Comparison of ENCODE assay signal across 10 cellular contexts in the genomic region with DNA sequence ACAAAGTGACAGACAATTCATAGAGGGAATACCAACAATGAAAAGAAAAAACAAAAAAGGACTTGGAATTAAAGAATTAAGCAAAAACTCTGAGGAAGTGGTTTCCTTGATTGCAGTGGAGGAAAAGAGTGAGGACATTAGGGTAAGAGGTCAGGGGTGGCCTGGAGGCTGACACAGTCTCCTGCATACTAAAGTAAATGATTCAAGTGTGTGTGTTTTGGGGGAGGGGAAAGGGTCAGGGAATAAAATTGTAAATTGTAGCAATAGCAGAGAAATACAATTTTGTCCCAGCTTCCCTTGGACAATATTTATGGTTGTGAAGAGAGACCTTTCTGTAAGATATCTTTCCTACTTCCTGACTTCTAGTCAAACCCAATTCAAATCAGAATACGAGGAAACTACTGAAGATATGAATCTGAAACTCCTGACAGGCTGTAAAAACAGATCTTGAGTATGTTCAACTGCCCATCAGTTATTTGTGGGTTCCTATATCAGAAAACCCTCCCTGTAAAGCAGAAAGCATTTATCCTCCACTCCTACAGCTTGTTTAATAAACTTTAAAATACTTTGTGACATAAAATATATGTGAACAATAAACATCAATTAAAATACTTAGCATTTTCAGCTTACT.
DNase-seq lines count a peak whose midpoint lies in the region; ATAC-seq and TF ChIP-seq lines count a peak whose summit lies in the region.
"Had no signal": no experiment of that assay in that cellular context is flagged by ENCODE, and none has a peak within 500 bp of the region (broad histone marks: within the 10 kb centered on the region; RNA-seq: fewer than 3 reads in every experiment).

No MANE protein-coding gene starts in this region.

- no peak overlapping the region for H4K8ac ChIP-seq in trophoblast cell (ENCODE audit: low read depth, low read length)

- no peak overlapping the region for H3K14ac ChIP-seq in trophoblast cell (ENCODE audit: low read length)

- no peaks in the 10 kb centered on the region for H3K79me1 ChIP-seq in trophoblast cell (ENCODE audit: low read length)

- no CpG with 5 or more reads among the region's 1 CpG for WGBS in trophoblast cell (ENCODE audit: extremely low coverage, insufficient coverage, insufficient read length)

- no peak overlapping the region for H3K4me2 ChIP-seq in trophoblast cell (ENCODE audit: low read length)

- H2AK5ac ChIP-seq in trophoblast cell (ENCODE audit: low read length): no peak overlapping the region

- H3K4me3 ChIP-seq in cardiac fibroblast (replicated peaks in 1 of 2; ENCODE audit: low read depth in 2 of 2, low read length in 2 of 2): no peak overlapping the region
- H3K4me3 ChIP-seq in trophoblast cell (ENCODE audit: low read depth, low read length): no peak overlapping the region
- H3K4me3 ChIP-seq: testis had no signal

- H3K9me3 ChIP-seq in trophoblast cell (ENCODE audit: insufficient read depth, low read depth, low read length): no peaks in the 10 kb centered on the region
- H3K9me3 ChIP-seq: testis had no signal

- no peaks in the 10 kb centered on the region for H3K79me2 ChIP-seq in trophoblast cell (ENCODE audit: control insufficient read depth, insufficient read depth, low read length, poor library complexity)

- peak; percentile 78 for ATAC-seq in GM19351 (IDR thresholded peaks at IDR 0.05; ENCODE audit: unreplicated experiment)
- peak; percentile 64 for ATAC-seq in HG03108 (IDR thresholded peaks at IDR 0.05; ENCODE audit: unreplicated experiment)
- ATAC-seq in HG03280 (IDR thresholded peaks at IDR 0.05; ENCODE audit: unreplicated experiment): no peak
- ATAC-seq: naive thymus-derived CD8-positive, alpha-beta T cell had no signal

- peaks cover 0 to 2% of the 10 kb centered on the region in 2 experiments for H3K4me1 ChIP-seq in trophoblast cell (ENCODE audit: control insufficient read depth in 1 of 2, insufficient read depth in 2 of 2, low read length in 2 of 2)
- H3K4me1 ChIP-seq: testis had no signal

- no peak overlapping the region for H2AFZ ChIP-seq in trophoblast cell (ENCODE audit: insufficient read depth, low read length, poor library complexity)

- H3K18ac ChIP-seq in trophoblast cell (ENCODE audit: low read length): no peak overlapping the region

- no peak overlapping the region for H3K4ac ChIP-seq in trophoblast cell (ENCODE audit: low read depth, low read length)

- no peak overlapping the region for H3K23ac ChIP-seq in trophoblast cell (ENCODE audit: low read length)

- no peak overlapping the region for H3K9ac ChIP-seq in trophoblast cell (ENCODE audit: low read length)

- H2BK120ac ChIP-seq in trophoblast cell (ENCODE audit: insufficient read depth, low read length, poor library complexity): no peak overlapping the region

- H3K27me3 ChIP-seq in trophoblast cell (ENCODE audit: insufficient read depth, low read length): no peaks in the 10 kb centered on the region
- H3K27me3 ChIP-seq: testis had no signal

- H2BK5ac ChIP-seq in trophoblast cell (ENCODE audit: low read depth, low read length, poor library complexity): no peak overlapping the region

- DNase-seq in cardiac fibroblast (ENCODE audit: low read depth in 2 of 2) (peak; percentile 61 to 71), trophoblast cell (no peak), NCI-H526 (lab: John Stamatoyannopoulos, UW) (no peak), NCI-H1105 (lab: John Stamatoyannopoulos, UW) (no peak)
- DNase-seq: naive thymus-derived CD8-positive, alpha-beta T cell; stimulated activated CD4-positive, alpha-beta T cell treated with anti-CD3 and anti-CD28 coated beads, Interleukin-4, amount 100 ng/mL, for 4 hours; testis had no signal

- no peak for TF ChIP-seq CTCF in cardiac fibroblast (IDR thresholded peaks at IDR 0.05; ENCODE audit: low read depth, low read length)

- H3K27ac ChIP-seq in trophoblast cell (ENCODE audit: low read depth, low read length): peak overlapping the region; percentile 2
- H3K27ac ChIP-seq: testis had no signal

- H4K12ac ChIP-seq in trophoblast cell (ENCODE audit: low read depth, low read length): no peak overlapping the region

- H3K36me3 ChIP-seq in trophoblast cell (ENCODE audit: control insufficient read depth in 1 of 2, insufficient read depth in 2 of 2, low read length in 2 of 2): no peaks in the 10 kb centered on the region

- H4K91ac ChIP-seq in trophoblast cell (ENCODE audit: low read depth, low read length): no peak overlapping the region

- H2BK12ac ChIP-seq in trophoblast cell (ENCODE audit: low read length): no peak overlapping the region

Comparison
In these comparisons a context has a peak if more than half of its experiments do, and no peak if none do; other contexts are left out.
1. DNase-seq: peak in cardiac fibroblast (2 of 2); none in trophoblast cell (0 of 2), NCI-H526 (0 of 2) and NCI-H1105 (single experiment).